Comparison of ENCODE assay signal across 17 cellular contexts in the genomic region with DNA sequence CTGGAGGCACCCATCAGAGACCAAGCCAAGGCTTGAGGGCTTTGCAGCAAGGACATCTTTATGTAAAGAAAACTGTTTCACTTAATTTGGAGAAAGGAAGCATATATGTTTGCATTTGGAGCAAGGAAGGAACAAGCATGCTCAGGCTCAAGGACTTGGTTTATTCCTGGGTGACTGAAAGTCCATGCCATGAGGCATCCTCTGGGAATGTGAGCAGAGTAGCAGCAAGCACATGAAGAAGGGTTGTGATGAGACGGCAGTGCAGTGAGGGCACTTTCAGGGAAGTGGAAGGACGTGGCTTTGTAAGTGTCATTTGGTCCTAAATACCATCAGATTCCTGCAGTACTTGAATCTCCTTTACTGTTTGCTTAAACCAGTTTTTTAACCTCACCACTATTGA. TPM values are rescaled to one million over a fixed set of nuclear protein-coding genes. Genes with fewer than 3 reads are reported as not detected.
DNase-seq lines count a peak whose midpoint lies in the region; ATAC-seq, FAIRE-seq and TF ChIP-seq lines count a peak whose summit lies in the region.
"Had no signal": no experiment of that assay in that cellular context is flagged by ENCODE, and none has a peak within 500 bp of the region (broad histone marks: within the 10 kb centered on the region; RNA-seq: fewer than 3 reads in every experiment).

No MANE protein-coding gene starts in this region.

- no peak for FAIRE-seq in H54 (lab: Jason Lieb, UNC)

- DNase-seq in T-helper 1 cell = no peak
- DNase-seq in activated T-helper 2 cell treated with anti-CD3 and anti-CD28 coated beads, Interferon-gamma antibody, Interleukin-2, Interleukin-4, amounts not matched to agents 10 μg/mL and 5 μg/mL and 100 μg/mL, durations not matched to agents 14 hours and 24 hours and 36 hours (ENCODE audit: low spot score) = no peak
- DNase-seq in fibroblast of pulmonary artery (ENCODE audit: low read depth) = peak; percentile 14
- peak; percentile 29 for DNase-seq in renal cortical epithelial cell (ENCODE audit: low read depth)
- DNase-seq in NCI-H2107 (lab: John Stamatoyannopoulos, UW) = no peak
- no peak for DNase-seq in H54 (ENCODE audit: insufficient read length, low spot score)
- DNase-seq: activated CD4-positive, alpha-beta T cell treated with anti-CD3 and anti-CD28 coated beads for 1 hour; CD8-positive, alpha-beta memory T cell; glutamatergic neuron; H7; NCI-H345; SHP77; stimulated activated naive CD4-positive, alpha-beta T cell had no signal

- intact Hi-C loops in activated T-helper 2 cell treated with anti-CD3 and anti-CD28 coated beads, Interferon-gamma antibody, Interleukin-2, Interleukin-4, amounts not matched to agents 10 μg/mL and 5 μg/mL and 100 μg/mL, durations not matched to agents 14 hours and 24 hours and 36 hours (cut with micrococcal nuclease) = loop anchor here (5.0 kb wide), 1 partner anchor 35 kb away; no protein-coding TSS in a partner anchor

- H3K9me3 Mint-ChIP-seq in T-helper 1 cell treated with Interleukin-12 subunit alpha and Interleukin-12 subunit beta and Interleukin-4 antibody, amounts not matched to agents 30 μg/mL and 1 μg/mL, for 36 hours = no peaks in the 10 kb centered on the region
- H3K9me3 Mint-ChIP-seq in activated T-helper 2 cell treated with anti-CD3 and anti-CD28 coated beads, Interferon-gamma antibody, Interleukin-2, Interleukin-4, amounts not matched to agents 10 μg/mL and 5 μg/mL and 100 μg/mL, durations not matched to agents 14 hours and 24 hours and 36 hours = no peaks in the 10 kb centered on the region
- H3K9me3 Mint-ChIP-seq: CD8-positive, alpha-beta memory T cell; type B pancreatic cell had no signal

- ATAC-seq in GM21723 (IDR thresholded peaks at IDR 0.05; ENCODE audit: unreplicated experiment) = no peak

- no peak for TF ChIP-seq CTCF in fibroblast of pulmonary artery (IDR thresholded peaks at IDR 0.05; ENCODE audit: low read length, missing control alignments)

- H3K27me3 Mint-ChIP-seq in T-helper 1 cell treated with Interleukin-12 subunit alpha and Interleukin-12 subunit beta and Interleukin-4 antibody, amounts not matched to agents 30 μg/mL and 1 μg/mL, for 36 hours (ENCODE audit: low read depth) = no peaks in the 10 kb centered on the region
- H3K27me3 Mint-ChIP-seq in activated T-helper 2 cell treated with anti-CD3 and anti-CD28 coated beads, Interferon-gamma antibody, Interleukin-2, Interleukin-4, amounts not matched to agents 10 μg/mL and 5 μg/mL and 100 μg/mL, durations not matched to agents 14 hours and 24 hours and 36 hours (ENCODE audit: low read depth) = no peaks in the 10 kb centered on the region
- H3K27me3 Mint-ChIP-seq: activated naive CD8-positive, alpha-beta T cell; type B pancreatic cell had no signal

- H3K36me3 Mint-ChIP-seq in T-helper 1 cell treated with Interleukin-12 subunit alpha and Interleukin-12 subunit beta and Interleukin-4 antibody, amounts not matched to agents 30 μg/mL and 1 μg/mL, for 36 hours (ENCODE audit: low read depth) = peaks cover 59% of the 10 kb centered on the region
- H3K36me3 Mint-ChIP-seq in activated T-helper 2 cell treated with anti-CD3 and anti-CD28 coated beads, Interferon-gamma antibody, Interleukin-2, Interleukin-4, amounts not matched to agents 10 μg/mL and 5 μg/mL and 100 μg/mL, durations not matched to agents 14 hours and 24 hours and 36 hours (ENCODE audit: low read depth) = peaks cover 89% of the 10 kb centered on the region

- H3K4me3 ChIP-seq in fibroblast of pulmonary artery (replicated peaks; ENCODE audit: low read depth, low read length) = no peak overlapping the region

- H3K4me1 Mint-ChIP-seq in T-helper 1 cell treated with Interleukin-12 subunit alpha and Interleukin-12 subunit beta and Interleukin-4 antibody, amounts not matched to agents 30 μg/mL and 1 μg/mL, for 36 hours (ENCODE audit: low read depth) = peaks cover 2% of the 10 kb centered on the region
- peaks cover 14% of the 10 kb centered on the region for H3K4me1 Mint-ChIP-seq in activated T-helper 2 cell treated with anti-CD3 and anti-CD28 coated beads, Interferon-gamma antibody, Interleukin-2, Interleukin-4, amounts not matched to agents 10 μg/mL and 5 μg/mL and 100 μg/mL, durations not matched to agents 14 hours and 24 hours and 36 hours (ENCODE audit: low read depth)
- H3K4me1 Mint-ChIP-seq: CD8-positive, alpha-beta memory T cell had no signal

- TF ChIP-seq POLR2A in H54 (IDR thresholded peaks at IDR 0.05; ENCODE audit: low read depth, low read length) = no peak

- H3K27ac Mint-ChIP-seq in T-helper 1 cell treated with Interleukin-12 subunit alpha and Interleukin-12 subunit beta and Interleukin-4 antibody, amounts not matched to agents 30 μg/mL and 1 μg/mL, for 36 hours = peak overlapping the region; percentile 12
- peak overlapping the region; percentile 50 for H3K27ac Mint-ChIP-seq in activated T-helper 2 cell treated with anti-CD3 and anti-CD28 coated beads, Interferon-gamma antibody, Interleukin-2, Interleukin-4, amounts not matched to agents 10 μg/mL and 5 μg/mL and 100 μg/mL, durations not matched to agents 14 hours and 24 hours and 36 hours
- H3K27ac Mint-ChIP-seq: activated naive CD8-positive, alpha-beta T cell; type B pancreatic cell had no signal

- H3K4me3 Mint-ChIP-seq in T-helper 1 cell treated with Interleukin-12 subunit alpha and Interleukin-12 subunit beta and Interleukin-4 antibody, amounts not matched to agents 30 μg/mL and 1 μg/mL, for 36 hours = no peak overlapping the region
- H3K4me3 Mint-ChIP-seq in activated T-helper 2 cell treated with anti-CD3 and anti-CD28 coated beads, Interferon-gamma antibody, Interleukin-2, Interleukin-4, amounts not matched to agents 10 μg/mL and 5 μg/mL and 100 μg/mL, durations not matched to agents 14 hours and 24 hours and 36 hours (ENCODE audit: low read depth) = no peak overlapping the region
- H3K4me3 Mint-ChIP-seq: activated naive CD8-positive, alpha-beta T cell; CD8-positive, alpha-beta memory T cell; type B pancreatic cell had no signal

RNA-seq across cellular contexts. Expression of a gene that starts 26.8 kb away (rescaled TPM):
- 124 and 131 TPM in 2 replicates for total RNA-seq in activated T-helper 2 cell treated with anti-CD3 and anti-CD28 coated beads, Interferon-gamma antibody, Interleukin-2, Interleukin-4, amounts not matched to agents 10 μg/mL and 5 μg/mL and 100 μg/mL, durations not matched to agents 14 hours and 24 hours and 36 hours
- 90.6 and 105 TPM in 2 replicates for total RNA-seq in renal cortical epithelial cell

Comparison
In these comparisons a context has a peak if more than half of its experiments do, and no peak if none do; other contexts are left out.
1. DNase-seq: peak in fibroblast of pulmonary artery (single experiment) and renal cortical epithelial cell (single experiment); none in T-helper 1 cell (0 of 5), activated T-helper 2 cell treated with anti-CD3 and anti-CD28 coated beads, Interferon-gamma antibody, Interleukin-2, Interleukin-4, amounts not matched to agents 10 μg/mL and 5 μg/mL and 100 μg/mL, durations not matched to agents 14 hours and 24 hours and 36 hours (single experiment), NCI-H2107 (single experiment) and H54 (single experiment).